ENCODE assay signal across 17 cellular contexts in the genomic region with DNA sequence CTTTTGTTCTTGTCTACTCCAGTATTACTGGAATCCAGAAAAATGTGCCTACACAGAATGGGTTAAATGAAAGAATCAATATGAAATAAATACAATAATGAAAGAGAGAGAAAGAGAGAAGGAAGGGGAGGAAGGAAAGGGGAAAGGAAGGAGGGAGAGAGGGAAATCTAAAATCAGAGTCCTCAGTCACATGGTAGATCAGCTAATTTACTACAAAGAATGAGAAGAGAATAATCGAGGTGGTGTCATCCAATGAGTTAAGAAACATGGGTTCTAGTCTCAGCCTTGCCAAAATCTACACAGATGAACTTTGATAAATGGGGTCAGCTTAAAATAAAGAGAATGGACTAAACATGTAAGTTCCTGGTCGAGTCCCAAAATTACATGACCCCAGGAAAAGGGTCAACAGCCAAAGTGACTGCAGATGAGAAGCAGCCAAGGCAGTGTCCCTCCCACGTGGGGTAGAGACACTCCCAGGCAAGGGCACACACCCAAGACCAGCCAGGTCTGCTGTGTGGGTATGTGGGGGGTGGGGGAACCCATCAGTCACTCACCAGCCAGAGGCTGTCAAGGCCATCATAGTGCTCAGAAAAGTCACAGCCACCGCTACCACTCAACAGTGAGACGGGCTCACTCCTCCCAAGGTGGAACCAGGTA.
A peak's percentile ranks its signal among the peaks of the same experiment; 100 is the strongest.
DNase-seq lines count a peak whose midpoint lies in the region; ATAC-seq and TF ChIP-seq lines count a peak whose summit lies in the region.
"Had no signal": no experiment of that assay in that cellular context is flagged by ENCODE, and none has a peak within 500 bp of the region (broad histone marks: within the 10 kb centered on the region; RNA-seq: fewer than 3 reads in every experiment).

No MANE protein-coding gene starts in this region.

- H3K79me2 ChIP-seq in osteoblast (ENCODE audit: insufficient read depth, low read length): peaks cover 81% of the 10 kb centered on the region

- H3K9me3 Mint-ChIP-seq in activated CD4-positive, alpha-beta T cell treated with anti-CD3 and anti-CD28 coated beads, Interleukin-2, amount 10 ng/mL, durations not matched to agents 24 days and 14 days: peaks cover 8% of the 10 kb centered on the region
- H3K9me3 Mint-ChIP-seq in endodermal cell: no peaks in the 10 kb centered on the region
- H3K9me3 Mint-ChIP-seq: GM23338 had no signal

- H3K9ac ChIP-seq in endodermal cell (ENCODE audit: extremely low read depth, low read length, poor library complexity, severe bottlenecking): no peak overlapping the region

- H3K36me3 Mint-ChIP-seq in activated CD4-positive, alpha-beta T cell treated with anti-CD3 and anti-CD28 coated beads, Interleukin-2, amount 10 ng/mL, durations not matched to agents 24 days and 14 days (ENCODE audit: low read depth): peaks cover 59% of the 10 kb centered on the region
- H3K36me3 Mint-ChIP-seq in endodermal cell (ENCODE audit: low read depth): peaks cover 45% of the 10 kb centered on the region

- H3K27me3 Mint-ChIP-seq in activated CD4-positive, alpha-beta T cell treated with anti-CD3 and anti-CD28 coated beads, Interleukin-2, amount 10 ng/mL, durations not matched to agents 24 days and 14 days: no peaks in the 10 kb centered on the region
- H3K27me3 Mint-ChIP-seq in endodermal cell (ENCODE audit: insufficient read depth): no peaks in the 10 kb centered on the region

- no peak overlapping the region for H3K4me3 Mint-ChIP-seq in activated CD4-positive, alpha-beta T cell treated with anti-CD3 and anti-CD28 coated beads, Interleukin-2, amount 10 ng/mL, durations not matched to agents 24 days and 14 days
- H3K4me3 Mint-ChIP-seq in endodermal cell: no peak overlapping the region
- H3K4me3 Mint-ChIP-seq: GM23338 had no signal

- H2AFZ ChIP-seq in osteoblast (ENCODE audit: low read length): no peak overlapping the region
- H2AFZ ChIP-seq: GM23338 had no signal

- WGBS in endodermal cell (ENCODE audit: insufficient coverage in 1 of 2, insufficient read length in 1 of 2), 2 experiments: 95 to 98% methylated on average over 4 to 5 of the region's 5 CpGs

- no peak for TF ChIP-seq CTCF in VCaP (conservative IDR thresholded peaks at IDR 0.05)
- no peak for TF ChIP-seq CTCF in cardiac muscle cell (IDR thresholded peaks at IDR 0.05; ENCODE audit: low read depth, low read length)
- TF ChIP-seq CTCF in osteoblast (IDR thresholded peaks at IDR 0.05; ENCODE audit: extremely low read depth, low read depth, low read length): no peak
- no peak for TF ChIP-seq CTCF in endodermal cell (conservative IDR thresholded peaks at IDR 0.05)

- peak overlapping the region; percentile 82 for H3K27ac Mint-ChIP-seq in activated CD4-positive, alpha-beta T cell treated with anti-CD3 and anti-CD28 coated beads, Interleukin-2, amount 10 ng/mL, durations not matched to agents 24 days and 14 days
- H3K27ac Mint-ChIP-seq in endodermal cell: no peak overlapping the region

- no peaks in the 10 kb centered on the region for H4K20me1 ChIP-seq in osteoblast (ENCODE audit: insufficient read depth, low read length)

- H3K9me3 ChIP-seq in cardiac muscle cell (ENCODE audit: low read depth) (no peaks in the 10 kb centered on the region), osteoblast (ENCODE audit: low read depth, low read length) (no peaks in the 10 kb centered on the region), endodermal cell (ENCODE audit: control insufficient read depth, low read length) (no peaks in the 10 kb centered on the region)
- H3K9me3 ChIP-seq: A549, colonic mucosa had no signal

- peak overlapping the region; percentile 73 for H3K27ac ChIP-seq in VCaP
- H3K27ac ChIP-seq in cardiac muscle cell: peak overlapping the region; percentile 7
- peak overlapping the region; percentile 27 for H3K27ac ChIP-seq in osteoblast (ENCODE audit: low read depth, low read length)
- H3K27ac ChIP-seq in endodermal cell (ENCODE audit: low read depth, low read length): no peak overlapping the region
- H3K27ac ChIP-seq: A549, colonic mucosa had no signal

- H3K4me3 ChIP-seq in cardiac muscle cell: no peak overlapping the region
- H3K4me3 ChIP-seq in osteoblast (ENCODE audit: insufficient read depth, low read length): no peak overlapping the region
- H3K4me3 ChIP-seq in endodermal cell (ENCODE audit: low read length): no peak overlapping the region
- H3K4me3 ChIP-seq: A549, colonic mucosa, GM23338 had no signal

- ATAC-seq in HG03175 (IDR thresholded peaks at IDR 0.05; ENCODE audit: unreplicated experiment): no peak
- ATAC-seq: A549, GM23338 had no signal

- peaks cover 42% of the 10 kb centered on the region for H3K4me1 Mint-ChIP-seq in activated CD4-positive, alpha-beta T cell treated with anti-CD3 and anti-CD28 coated beads, Interleukin-2, amount 10 ng/mL, durations not matched to agents 24 days and 14 days
- peaks cover 36% of the 10 kb centered on the region for H3K4me1 Mint-ChIP-seq in endodermal cell

- intact Hi-C loops in activated CD4-positive, alpha-beta T cell treated with anti-CD3 and anti-CD28 coated beads, Interleukin-2, amount 10 ng/mL, durations not matched to agents 24 days and 14 days (cut with micrococcal nuclease): no loop called here

- H3K4me1 ChIP-seq in cardiac muscle cell (ENCODE audit: low read depth) (peaks cover 25% of the 10 kb centered on the region), osteoblast (ENCODE audit: insufficient read depth, low read length) (peaks cover 30% of the 10 kb centered on the region), endodermal cell (ENCODE audit: control insufficient read depth, insufficient read depth, low read length) (peaks cover 19% of the 10 kb centered on the region)

- no peaks in the 10 kb centered on the region for H3K27me3 ChIP-seq in cardiac muscle cell
- H3K27me3 ChIP-seq in osteoblast (ENCODE audit: insufficient read depth, low read length): no peaks in the 10 kb centered on the region
- no peaks in the 10 kb centered on the region for H3K27me3 ChIP-seq in endodermal cell (ENCODE audit: control insufficient read depth, insufficient read depth, low read length, poor library complexity, severe bottlenecking)
- H3K27me3 ChIP-seq: colonic mucosa had no signal

- no peak for DNase-seq in activated CD4-positive, alpha-beta T cell treated with anti-CD3 and anti-CD28 coated beads, Interleukin-2, amount 10 ng/mL, durations not matched to agents 24 days and 14 days
- no peak for DNase-seq in activated CD4-positive, alpha-beta T cell treated with anti-CD3 and anti-CD28 coated beads for 48 hours
- DNase-seq in cardiac muscle cell (ENCODE audit: low read depth in 1 of 2, low spot score in 1 of 2) (no peak), osteoblast (ENCODE audit: insufficient read length, low spot score, missing footprints) (peak; percentile 76), endodermal cell (no peak), SKM-1 (lab: John Stamatoyannopoulos, UW; ENCODE audit: unreplicated experiment) (no peak)
- DNase-seq: Calu3, colonic mucosa, mammary epithelial cell, NCI-H524, nucleus accumbens, small intestine, SW 1271 had no signal

- no peak overlapping the region for H3K4me2 ChIP-seq in osteoblast (ENCODE audit: insufficient read depth, low read length)
- H3K4me2 ChIP-seq: A549, GM23338 had no signal

- no peaks in the 10 kb centered on the region for H3K36me3 ChIP-seq in cardiac muscle cell
- peaks cover 39% of the 10 kb centered on the region for H3K36me3 ChIP-seq in osteoblast (ENCODE audit: insufficient read depth, low read length)
- peaks cover 54% of the 10 kb centered on the region for H3K36me3 ChIP-seq in endodermal cell (ENCODE audit: control insufficient read depth, insufficient read depth, low read length)
